In the genomic region with DNA sequence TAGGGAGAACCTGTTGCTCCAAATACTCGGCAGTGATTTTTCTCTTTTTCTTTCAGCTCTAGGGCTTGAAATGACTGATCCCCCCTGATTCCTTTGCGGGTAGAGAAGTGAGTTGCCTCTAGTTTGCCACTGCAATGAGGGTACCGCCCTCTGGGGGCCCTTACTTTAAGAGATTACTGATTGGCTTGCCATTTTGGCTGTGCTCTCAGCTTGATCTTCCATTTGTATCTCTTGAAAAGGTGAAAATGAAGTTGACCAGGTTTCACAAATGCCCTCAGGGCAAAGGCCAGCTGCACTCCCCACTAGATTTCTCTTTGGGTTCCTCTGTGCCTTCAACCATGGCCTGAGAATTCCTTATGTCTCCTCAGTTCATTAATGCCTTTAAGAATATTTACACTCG, we compare ENCODE assay signal across 1 cellular context. TPM values are rescaled to one million over a fixed set of nuclear protein-coding genes. Genes with fewer than 3 reads are reported as not detected.
"Had no signal": no experiment of that assay in that cellular context is flagged by ENCODE, and none has a peak within 500 bp of the region (broad histone marks: within the 10 kb centered on the region; RNA-seq: fewer than 3 reads in every experiment).

No MANE protein-coding gene starts in this region.

RNA-seq across cellular contexts. Expression of gene ZDHHC11B, which starts 13.5 kb away (rescaled TPM):
- total RNA-seq: IMR-90 had no signal
